Comparison of ENCODE assay signal across 8 cellular contexts in the genomic region with DNA sequence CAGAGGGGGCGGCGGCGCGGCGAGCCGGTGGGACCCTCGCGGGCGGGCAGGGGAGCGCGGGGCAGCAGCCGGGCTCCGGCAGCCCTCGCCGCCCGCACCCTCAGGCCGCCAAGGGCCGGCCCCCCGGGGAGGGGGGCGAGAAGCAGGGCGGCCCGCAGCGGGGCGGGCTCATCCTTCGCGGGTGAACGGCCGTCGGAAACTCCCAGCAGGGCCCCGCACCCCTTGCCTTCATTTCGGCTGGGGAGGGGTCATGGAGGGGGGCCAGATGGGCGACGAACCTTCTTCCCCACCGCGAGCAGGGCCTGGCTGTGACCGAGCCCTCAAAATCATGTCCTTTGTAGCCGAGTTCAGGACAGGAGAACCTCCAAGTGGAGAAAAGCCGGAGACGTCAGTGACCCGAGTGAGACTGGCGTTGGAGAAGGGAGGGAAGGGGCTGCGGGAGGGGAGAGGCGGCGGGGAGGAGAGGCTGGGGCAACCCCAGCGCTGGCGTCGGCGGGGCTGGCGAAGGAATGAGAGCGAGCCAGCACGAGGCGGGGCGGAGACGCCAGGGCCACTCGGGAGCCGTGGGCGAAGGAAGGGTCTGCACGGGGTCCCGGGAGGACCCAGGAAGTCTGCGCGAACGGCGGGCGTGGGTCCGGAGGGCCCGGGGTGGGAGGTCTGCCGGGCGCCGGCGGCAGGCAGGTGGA. TPM values are rescaled to one million over a fixed set of nuclear protein-coding genes. Genes with fewer than 3 reads are reported as not detected.
DNase-seq lines count a peak whose midpoint lies in the region; ATAC-seq and TF ChIP-seq lines count a peak whose summit lies in the region.

No MANE protein-coding gene starts in this region.

- in situ Hi-C loops in Panc1 (cut with HindIII; ENCODE audit: low pct_unique_long_range_greater_than_20kb, low sequenced_read_pairs): no loop called here

- CTCF ChIA-PET in activated CD4-positive, alpha-beta T cell treated with anti-CD3 and anti-CD28 coated beads for 36 hours (lab: Charles Lee): interaction anchor here (0.6 to 1.9 kb wide), 3 partner anchors 14 to 184 kb away, joined by 3 to 6 read pairs (median 5); no protein-coding TSS in a partner anchor
- CTCF ChIA-PET in Panc1 (lab: Charles Lee): no interaction called here

- H3K4me1 Mint-ChIP-seq in activated CD4-positive, alpha-beta T cell treated with anti-CD3 and anti-CD28 coated beads for 36 hours: peaks cover 47% of the 10 kb centered on the region
- H3K4me1 Mint-ChIP-seq in effector memory CD8-positive, alpha-beta T cell (ENCODE audit: low read depth in 2 of 2): peaks cover 19 to 43% of the 10 kb centered on the region in 2 donors

- peak; percentile 42 for DNase-seq in activated CD4-positive, alpha-beta T cell treated with anti-CD3 and anti-CD28 coated beads for 36 hours
- DNase-seq in activated CD4-positive, alpha-beta T cell treated with anti-CD3 and anti-CD28 coated beads, Interleukin-2, amount 50 U/mL, for 4 hours: no peak
- no peak for DNase-seq in Panc1 (ENCODE audit: low read depth, low spot score)
- no peak for DNase-seq in effector memory CD8-positive, alpha-beta T cell
- DNase-seq in putamen (ENCODE audit: low spot score): no peak

- H3K27ac ChIP-seq in Panc1 (ENCODE audit: low read length): peak overlapping the region; percentile 70; the same call in 1 of the 2 replicates

- H2AFZ ChIP-seq in neuron (ENCODE audit: low read depth, low read length): peak overlapping the region; percentile 91

- peaks cover 3% of the 10 kb centered on the region; the same call in 1 of the 2 replicates for H3K27me3 ChIP-seq in Panc1 (ENCODE audit: control insufficient read depth, insufficient read depth, low read length)
- H3K27me3 ChIP-seq in neuron (ENCODE audit: insufficient read depth, low read length): peaks cover 66% of the 10 kb centered on the region

- intact Hi-C loops in activated CD4-positive, alpha-beta T cell treated with anti-CD3 and anti-CD28 coated beads for 36 hours (cut with DNase I, micrococcal nuclease): loop anchor here (5.0 kb wide), 7 partner anchors 163 to 1623 kb away; a partner anchor contains a TSS
- intact Hi-C loops in Panc1 (cut with micrococcal nuclease; ENCODE audit: unreplicated experiment): no loop called here

- H3K36me3 ChIP-seq in Panc1 (ENCODE audit: control insufficient read depth, insufficient read depth, low read length) (no peaks in the 10 kb centered on the region), neuron (ENCODE audit: insufficient read depth, low read length) (no peaks in the 10 kb centered on the region)

- H3K9me3 Mint-ChIP-seq in activated CD4-positive, alpha-beta T cell treated with anti-CD3 and anti-CD28 coated beads for 36 hours (ENCODE audit: low read depth): no peaks in the 10 kb centered on the region
- no peaks in the 10 kb centered on the region for H3K9me3 Mint-ChIP-seq in effector memory CD8-positive, alpha-beta T cell

- no peak for TF ChIP-seq CTCF in Panc1 (IDR thresholded peaks at IDR 0.05)

- BruUV-seq in Panc1 (replicated peaks; lab: Mats Ljungman, UMichigan): no TSS peak

- H3K4me3 ChIP-seq in Panc1 (ENCODE audit: low read depth in 2 of 2, low read length in 2 of 2) (peak overlapping the region; percentile 62 to 69), neuron (ENCODE audit: low read length) (peak overlapping the region; percentile 59)

- H3K9me3 ChIP-seq in Panc1 (ENCODE audit: control insufficient read depth, insufficient read depth, low read depth, low read length) (no peaks in the 10 kb centered on the region), neuron (ENCODE audit: low read length) (no peaks in the 10 kb centered on the region)

- ATAC-seq in activated CD4-positive, alpha-beta T cell treated with anti-CD3 and anti-CD28 coated beads for 36 hours: no peak
- ATAC-seq in Panc1: peak; percentile 8
- ATAC-seq in effector memory CD8-positive, alpha-beta T cell (replicated peaks): no peak
- ATAC-seq in esophagus mucosa: no peak
- no peak for ATAC-seq in HG03175 (IDR thresholded peaks at IDR 0.05; ENCODE audit: unreplicated experiment)

- H3K36me3 Mint-ChIP-seq in activated CD4-positive, alpha-beta T cell treated with anti-CD3 and anti-CD28 coated beads for 36 hours (ENCODE audit: low read depth): no peaks in the 10 kb centered on the region
- H3K36me3 Mint-ChIP-seq in effector memory CD8-positive, alpha-beta T cell (ENCODE audit: insufficient read depth): peaks cover 18% of the 10 kb centered on the region

- peaks cover 58% of the 10 kb centered on the region for H3K27me3 Mint-ChIP-seq in activated CD4-positive, alpha-beta T cell treated with anti-CD3 and anti-CD28 coated beads for 36 hours
- H3K27me3 Mint-ChIP-seq in effector memory CD8-positive, alpha-beta T cell: peaks cover 63 to 72% of the 10 kb centered on the region in 2 donors

- POLR2A ChIA-PET in activated CD4-positive, alpha-beta T cell treated with anti-CD3 and anti-CD28 coated beads for 36 hours (lab: Charles Lee): no interaction called here
- POLR2A ChIA-PET in Panc1 (lab: Charles Lee): interaction anchor here (0.6 kb wide), 1 partner anchor 584 kb away, joined by 5 read pairs; no protein-coding TSS in a partner anchor

- H3K27ac Mint-ChIP-seq in activated CD4-positive, alpha-beta T cell treated with anti-CD3 and anti-CD28 coated beads for 36 hours: no peak overlapping the region
- peak overlapping the region in 1 of 2 donors; percentile 23 for H3K27ac Mint-ChIP-seq in effector memory CD8-positive, alpha-beta T cell

- H3K4me1 ChIP-seq in Panc1 (ENCODE audit: control insufficient read depth, insufficient read depth, low read length) (peaks cover 13% of the 10 kb centered on the region), neuron (ENCODE audit: insufficient read depth, low read length) (peaks cover 18% of the 10 kb centered on the region)

- peak overlapping the region; percentile 55 for H3K4me3 Mint-ChIP-seq in activated CD4-positive, alpha-beta T cell treated with anti-CD3 and anti-CD28 coated beads for 36 hours
- H3K4me3 Mint-ChIP-seq in effector memory CD8-positive, alpha-beta T cell: peak overlapping the region; percentile 52 to 74

RNA-seq across cellular contexts. Expression of a gene that starts 0.6 kb away (rescaled TPM):
- total RNA-seq in activated CD4-positive, alpha-beta T cell treated with anti-CD3 and anti-CD28 coated beads for 36 hours: under 1 TPM; 0.04 to 0.05 TPM
- total RNA-seq in Panc1 (2021; ENCODE audit: unreplicated experiment): 6.7 TPM
- 3.5 TPM for polyA plus RNA-seq in Panc1 (2012; ENCODE audit: insufficient read length)
- total RNA-seq in esophagus mucosa: 6.5 TPM
